8 cellular contexts compared by ENCODE assay signal in genomic region chr10:45418859-45419672, GRCh38. TPM values are rescaled to one million over a fixed set of nuclear protein-coding genes. Genes with fewer than 3 reads are reported as not detected.
DNase-seq lines count a peak whose midpoint lies in the region; ATAC-seq and TF ChIP-seq lines count a peak whose summit lies in the region.

No MANE protein-coding gene starts in this region.

- ATAC-seq in Right ventricle myocardium superior (ENCODE audit: poor library complexity) (peak; percentile 85), aorta (ENCODE audit: low FRiP score) (peak; percentile 92)

- no peak overlapping the region; the same call in 1 of the 2 replicates for H3K4ac ChIP-seq in H9 (ENCODE audit: low read depth, low read length)

- H2BK5ac ChIP-seq in H9 (ENCODE audit: insufficient read length, low read length): no peak overlapping the region

- TF ChIP-seq CTCF in H9 (conservative IDR thresholded peaks at IDR 0.05) (no peak), ovary (IDR thresholded peaks at IDR 0.05) (no peak)

- H3K4me3 Mint-ChIP-seq in H9: peak overlapping the region; percentile 87 to 91
- H3K4me3 Mint-ChIP-seq in activated naive CD4-positive, alpha-beta T cell treated with anti-CD3 and anti-CD28 coated beads, Interleukin-2, amount 10 ng/mL, durations not matched to agents 7 days and 5 days: peak overlapping the region; percentile 99

- peak overlapping the region; percentile 88 for H3K14ac ChIP-seq in H9 (ENCODE audit: insufficient read depth, low read length)

- H2BK15ac ChIP-seq in H9 (ENCODE audit: low read depth, low read length): no peak overlapping the region

- no peak overlapping the region for H2BK12ac ChIP-seq in H9 (ENCODE audit: insufficient read length, low read depth, low read length)

- peak overlapping the region; percentile 57 for H3K9ac ChIP-seq in H9 (ENCODE audit: extremely low read depth, insufficient read length, low read length)

- H3K79me2 ChIP-seq in H9 (ENCODE audit: insufficient read depth, low read length): no peaks in the 10 kb centered on the region

- H3K56ac ChIP-seq in H9 (ENCODE audit: insufficient read length, low read depth, low read length): no peak overlapping the region

- no peak overlapping the region for H2BK120ac ChIP-seq in H9 (ENCODE audit: low read depth, low read length, poor library complexity, severe bottlenecking)

- peak overlapping the region; percentile 83 to 96 (median 95) for H3K27ac Mint-ChIP-seq in H9
- peak overlapping the region; percentile 100 for H3K27ac Mint-ChIP-seq in activated naive CD4-positive, alpha-beta T cell treated with anti-CD3 and anti-CD28 coated beads, Interleukin-2, amount 10 ng/mL, durations not matched to agents 7 days and 5 days

- no peak overlapping the region for H4K91ac ChIP-seq in H9 (ENCODE audit: insufficient read length, low read depth, low read length)

- no peak overlapping the region for H4K5ac ChIP-seq in H9 (ENCODE audit: insufficient read length, low read depth, low read length)

- H3K27ac ChIP-seq in H9 (ENCODE audit: insufficient read length, low read depth, low read length) (no peak overlapping the region), ovary (peak overlapping the region; percentile 48 to 81), aorta (ENCODE audit: low read depth in 1 of 2, low read length in 2 of 2) (peak overlapping the region in 1 of 2 donors; percentile 15)

- no peaks in the 10 kb centered on the region for H3K9me3 ChIP-seq in H9 (ENCODE audit: control insufficient read depth, low read depth, low read length)
- H3K9me3 ChIP-seq in ovary: no peaks in the 10 kb centered on the region
- no peaks in the 10 kb centered on the region for H3K9me3 ChIP-seq in aorta (ENCODE audit: control insufficient read depth, low read length)

- no peak overlapping the region for H2BK20ac ChIP-seq in H9 (ENCODE audit: low read depth, low read length, poor library complexity, severe bottlenecking)

- H4K20me1 ChIP-seq in H9 (ENCODE audit: control insufficient read depth, insufficient read depth, insufficient read length): no peaks in the 10 kb centered on the region

- intact Hi-C loops in Right ventricle myocardium superior (cut with DNase I) (no loop called here), ovary (cut with DNase I) (no loop called here), aorta (cut with DNase I) (no loop called here)

- no CpG with 5 or more reads among the region's 60 CpGs for WGBS in H9 (ENCODE audit: extremely low coverage, insufficient read length, low lambda C conversion rate)
- WGBS in ovary, 3 donors: 1 to 4% (median 3%) methylated on average over 59 to 60 of the region's 60 CpGs
- 1 to 2% methylated on average over 53 to 60 of the region's 60 CpGs for WGBS in aorta, 2 donors

- TF ChIP-seq EP300 in ovary (IDR thresholded peaks at IDR 0.05): no peak

- H3K4me1 Mint-ChIP-seq in H9: peaks cover 14 to 18% of the 10 kb centered on the region in 2 experiments
- H3K4me1 Mint-ChIP-seq in activated naive CD4-positive, alpha-beta T cell treated with anti-CD3 and anti-CD28 coated beads, Interleukin-2, amount 10 ng/mL, durations not matched to agents 7 days and 5 days: peaks cover 75% of the 10 kb centered on the region

- no peaks in the 10 kb centered on the region for H3K79me1 ChIP-seq in H9 (ENCODE audit: insufficient read depth, low read depth, low read length, poor library complexity, severe bottlenecking)

- H2AK5ac ChIP-seq in H9 (ENCODE audit: insufficient read length, low read length): no peak overlapping the region

- H3K27me3 ChIP-seq in H9 (ENCODE audit: insufficient read depth, low read length) (no peaks in the 10 kb centered on the region; the same call in 1 of the 2 replicates), ovary (no peaks in the 10 kb centered on the region), aorta (ENCODE audit: control insufficient read depth in 1 of 2, insufficient read depth in 2 of 2, low read length in 1 of 2) (no peaks in the 10 kb centered on the region)

- no peaks in the 10 kb centered on the region; the same call in 1 of the 2 replicates for H3K4me1 ChIP-seq in H9 (ENCODE audit: insufficient read depth, low read length)
- H3K4me1 ChIP-seq in ovary (ENCODE audit: insufficient read depth): peaks cover 6% of the 10 kb centered on the region
- no peaks in the 10 kb centered on the region for H3K4me1 ChIP-seq in aorta (ENCODE audit: control insufficient read depth in 1 of 2, insufficient read depth in 2 of 2, low read length in 2 of 2)

- peaks cover 22% of the 10 kb centered on the region for H3K27me3 Mint-ChIP-seq in H9 (ENCODE audit: low read depth)
- H3K27me3 Mint-ChIP-seq in activated naive CD4-positive, alpha-beta T cell treated with anti-CD3 and anti-CD28 coated beads, Interleukin-2, amount 10 ng/mL, durations not matched to agents 7 days and 5 days: peaks cover 12% of the 10 kb centered on the region

- no peak for TF ChIP-seq POLR2A in ovary (IDR thresholded peaks at IDR 0.05)

- H3K9me3 Mint-ChIP-seq in H9: peaks cover 3 to 5% of the 10 kb centered on the region in 2 experiments; a peak in 3 of 5 replicates
- peaks cover 2% of the 10 kb centered on the region for H3K9me3 Mint-ChIP-seq in activated naive CD4-positive, alpha-beta T cell treated with anti-CD3 and anti-CD28 coated beads, Interleukin-2, amount 10 ng/mL, durations not matched to agents 7 days and 5 days

- CTCF ChIA-PET in activated naive CD4-positive, alpha-beta T cell treated with anti-CD3 and anti-CD28 coated beads, Interleukin-2, amount 10 ng/mL, durations not matched to agents 7 days and 5 days (lab: Charles Lee): no interaction called here

- H2AFZ ChIP-seq in H9 (ENCODE audit: low read length): no peak overlapping the region

- H3K23ac ChIP-seq in H9 (ENCODE audit: insufficient read length, low read depth, low read length): no peak overlapping the region

- H3K36me3 ChIP-seq in ovary (no peaks in the 10 kb centered on the region), aorta (ENCODE audit: control insufficient read depth in 1 of 2, insufficient read depth in 2 of 2, low read length in 1 of 2) (no peaks in the 10 kb centered on the region)

- peaks cover 14% of the 10 kb centered on the region for H3K23me2 ChIP-seq in H9 (ENCODE audit: insufficient read length, low read depth, low read length, poor library complexity, severe bottlenecking)

- peak overlapping the region; percentile 96 for H3K18ac ChIP-seq in H9 (ENCODE audit: insufficient read length, low read depth, low read length)

- DNase-seq in H9 (peak; percentile 82), NCI-H510A (lab: John Stamatoyannopoulos, UW) (peak; percentile 63), Right ventricle myocardium superior (peak; percentile 86), ovary (peak; percentile 48 to 60 (median 52)), aorta (peak; percentile 85 to 87), NCI-H774 (lab: John Stamatoyannopoulos, UW) (no peak)
- DNase-seq in activated naive CD4-positive, alpha-beta T cell treated with anti-CD3 and anti-CD28 coated beads, Interleukin-2, amount 10 ng/mL, durations not matched to agents 7 days and 5 days: peak; percentile 82

- H3K4me3 ChIP-seq in GM08714 (ENCODE audit: low read length) (peak overlapping the region; percentile 61; the same call in 1 of the 2 replicates), ovary (peak overlapping the region; percentile 39), aorta (ENCODE audit: low read length in 2 of 2) (peak overlapping the region; percentile 21 to 31)

- no peak overlapping the region for H4K8ac ChIP-seq in H9 (replicated peaks; ENCODE audit: insufficient read length, low read depth, low read length)

- H3K36me3 Mint-ChIP-seq in H9 (ENCODE audit: insufficient read depth in 1 of 3, low read depth in 3 of 3): peaks cover 0 to 2% (median 0%) of the 10 kb centered on the region in 3 experiments; a peak in 2 of 7 replicates
- peaks cover 24% of the 10 kb centered on the region for H3K36me3 Mint-ChIP-seq in activated naive CD4-positive, alpha-beta T cell treated with anti-CD3 and anti-CD28 coated beads, Interleukin-2, amount 10 ng/mL, durations not matched to agents 7 days and 5 days

- H3K4me2 ChIP-seq in H9 (ENCODE audit: insufficient read depth, insufficient read length, low read length): peak overlapping the region; percentile 81

- H3T11ph ChIP-seq in H9 (ENCODE audit: low read length): no peak overlapping the region

RNA-seq across cellular contexts. Expression of gene ALOX5, which starts 45.0 kb away (rescaled TPM):
- total RNA-seq in H9 (2021) (3.2 and 3.7 TPM in 2 replicates), Right ventricle myocardium superior (4.7 TPM), ovary (10 to 100 TPM in 3 of 7 donors, 1 to 10 TPM in 4; 1.7 to 17.7 (median 9.8) TPM), aorta (10 to 100 TPM; 25.3 to 62.5 TPM)
- polyA plus RNA-seq in ovary (1 to 10 TPM; 3.1 to 4.8 TPM), aorta (1 to 10 TPM; 3.2 to 6.8 TPM)
